Comparison of ENCODE assay signal across 1 cellular context in the genomic region with DNA sequence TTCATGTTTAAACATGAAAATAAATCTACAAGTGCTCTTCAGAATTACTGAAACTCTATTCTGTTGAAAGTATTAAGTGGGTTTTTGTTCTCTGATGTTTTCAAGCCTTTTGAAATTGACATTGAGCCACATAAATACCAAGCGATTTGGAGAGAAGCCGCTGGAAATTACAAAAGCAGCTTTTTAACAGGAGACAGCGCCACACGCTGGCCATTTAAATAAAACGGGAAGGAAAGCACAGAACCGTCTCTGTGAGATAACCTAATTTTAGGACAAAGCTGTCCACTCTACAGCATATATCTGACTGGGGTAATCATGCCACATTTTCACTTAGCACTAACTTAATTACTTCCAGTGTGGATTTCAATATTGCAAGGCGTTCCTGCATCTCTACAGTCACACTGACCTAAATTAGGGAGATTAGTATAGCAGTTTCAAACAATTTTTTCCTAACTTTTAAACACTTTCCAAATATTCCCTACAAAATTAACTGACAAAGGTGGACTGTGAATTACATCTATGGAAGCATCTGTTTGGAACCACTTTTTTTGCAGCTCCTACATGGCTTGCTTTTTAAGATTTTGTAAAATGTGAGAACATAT.
TF ChIP-seq lines count a peak whose summit lies in the region.

No MANE protein-coding gene starts in this region.

TF ChIP-seq in Ishikawa, 13 proteins besides CTCF, POLR2A, EP300 and RAD21 (continued from another document):
- TF ChIP-seq, protein P1, sequence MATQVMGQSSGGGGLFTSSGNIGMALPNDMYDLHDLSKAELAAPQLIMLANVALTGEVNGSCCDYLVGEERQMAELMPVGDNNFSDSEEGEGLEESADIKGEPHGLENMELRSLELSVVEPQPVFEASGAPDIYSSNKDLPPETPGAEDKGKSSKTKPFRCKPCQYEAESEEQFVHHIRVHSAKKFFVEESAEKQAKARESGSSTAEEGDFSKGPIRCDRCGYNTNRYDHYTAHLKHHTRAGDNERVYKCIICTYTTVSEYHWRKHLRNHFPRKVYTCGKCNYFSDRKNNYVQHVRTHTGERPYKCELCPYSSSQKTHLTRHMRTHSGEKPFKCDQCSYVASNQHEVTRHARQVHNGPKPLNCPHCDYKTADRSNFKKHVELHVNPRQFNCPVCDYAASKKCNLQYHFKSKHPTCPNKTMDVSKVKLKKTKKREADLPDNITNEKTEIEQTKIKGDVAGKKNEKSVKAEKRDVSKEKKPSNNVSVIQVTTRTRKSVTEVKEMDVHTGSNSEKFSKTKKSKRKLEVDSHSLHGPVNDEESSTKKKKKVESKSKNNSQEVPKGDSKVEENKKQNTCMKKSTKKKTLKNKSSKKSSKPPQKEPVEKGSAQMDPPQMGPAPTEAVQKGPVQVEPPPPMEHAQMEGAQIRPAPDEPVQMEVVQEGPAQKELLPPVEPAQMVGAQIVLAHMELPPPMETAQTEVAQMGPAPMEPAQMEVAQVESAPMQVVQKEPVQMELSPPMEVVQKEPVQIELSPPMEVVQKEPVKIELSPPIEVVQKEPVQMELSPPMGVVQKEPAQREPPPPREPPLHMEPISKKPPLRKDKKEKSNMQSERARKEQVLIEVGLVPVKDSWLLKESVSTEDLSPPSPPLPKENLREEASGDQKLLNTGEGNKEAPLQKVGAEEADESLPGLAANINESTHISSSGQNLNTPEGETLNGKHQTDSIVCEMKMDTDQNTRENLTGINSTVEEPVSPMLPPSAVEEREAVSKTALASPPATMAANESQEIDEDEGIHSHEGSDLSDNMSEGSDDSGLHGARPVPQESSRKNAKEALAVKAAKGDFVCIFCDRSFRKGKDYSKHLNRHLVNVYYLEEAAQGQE (IDR thresholded peaks at IDR 0.05; ENCODE audit: low read depth) = no peak
- no peak for TF ChIP-seq EGR1 (IDR thresholded peaks at IDR 0.05)
TF ChIP-seq in Ishikawa: peak in this region for 0.
